ENCODE assay signal across 8 cellular contexts in genomic region chr13:99176309-99177276, GRCh38. TPM values are rescaled to one million over a fixed set of nuclear protein-coding genes. Genes with fewer than 3 reads are reported as not detected.
DNase-seq lines count a peak whose midpoint lies in the region; ATAC-seq and TF ChIP-seq lines count a peak whose summit lies in the region.

No MANE protein-coding gene starts in this region.

- TF ChIP-seq RAD21 in liver (IDR thresholded peaks at IDR 0.05): peak; percentile 96 to 98

- H3K9me3 Mint-ChIP-seq in activated CD4-positive, alpha-beta T cell treated with anti-CD3 and anti-CD28 coated beads for 36 hours (ENCODE audit: low read depth): peaks cover 6% of the 10 kb centered on the region
- no peaks in the 10 kb centered on the region for H3K9me3 Mint-ChIP-seq in chondrocyte (ENCODE audit: low read depth)

- TF ChIP-seq CTCF in chondrocyte (IDR thresholded peaks at IDR 0.05): peak; percentile 93
- TF ChIP-seq CTCF in liver (IDR thresholded peaks at IDR 0.05; ENCODE audit: low read depth, low read length, missing input control): peak; percentile 91

- no peaks in the 10 kb centered on the region for H3K27me3 Mint-ChIP-seq in activated CD4-positive, alpha-beta T cell treated with anti-CD3 and anti-CD28 coated beads for 36 hours
- peaks cover 9% of the 10 kb centered on the region for H3K27me3 Mint-ChIP-seq in chondrocyte (ENCODE audit: low read depth)

- no peak overlapping the region for H3K27ac ChIP-seq in liver (ENCODE audit: low read depth in 1 of 2, low read length in 2 of 2)

- H3K27me3 ChIP-seq in liver (ENCODE audit: control insufficient read depth in 4 of 4, insufficient read depth in 4 of 4, low read length in 3 of 4): peaks cover 0 to 8% (median 0%) of the 10 kb centered on the region in 4 donors

- WGBS in liver: 22% methylated on average over 24 of the region's 24 CpGs

- H3K36me3 Mint-ChIP-seq in activated CD4-positive, alpha-beta T cell treated with anti-CD3 and anti-CD28 coated beads for 36 hours (ENCODE audit: low read depth): peaks cover 2% of the 10 kb centered on the region
- H3K36me3 Mint-ChIP-seq in chondrocyte (ENCODE audit: low read depth): no peaks in the 10 kb centered on the region

- H3K9me3 ChIP-seq in liver (ENCODE audit: control insufficient read depth in 4 of 4, low read length in 3 of 4): no peaks in the 10 kb centered on the region

- no peak overlapping the region for H3K27ac Mint-ChIP-seq in activated CD4-positive, alpha-beta T cell treated with anti-CD3 and anti-CD28 coated beads for 36 hours
- no peak overlapping the region for H3K27ac Mint-ChIP-seq in chondrocyte (ENCODE audit: unreplicated experiment)

- no peak overlapping the region for H3K9ac ChIP-seq in liver (ENCODE audit: low read depth in 1 of 2, low read length in 2 of 2)

- H3K4me1 Mint-ChIP-seq in activated CD4-positive, alpha-beta T cell treated with anti-CD3 and anti-CD28 coated beads for 36 hours: peaks cover 41% of the 10 kb centered on the region
- peaks cover 5% of the 10 kb centered on the region for H3K4me1 Mint-ChIP-seq in chondrocyte (ENCODE audit: low read depth)

- H3K4me3 Mint-ChIP-seq in activated CD4-positive, alpha-beta T cell treated with anti-CD3 and anti-CD28 coated beads for 36 hours: peak overlapping the region; percentile 51
- peak overlapping the region; percentile 49 for H3K4me3 Mint-ChIP-seq in chondrocyte (ENCODE audit: unreplicated experiment)

- H3K4me3 ChIP-seq in liver (ENCODE audit: low read depth in 1 of 3, low read length in 3 of 3): no peak overlapping the region

- DNase-seq in ACHN: peak; percentile 53
- DNase-seq in NCI-H2227 treated with DMSO at 0.1 percent for 48 hours (lab: John Stamatoyannopoulos, UW): peak; percentile 29
- peak; percentile 86 for DNase-seq in activated CD4-positive, alpha-beta T cell treated with anti-CD3 and anti-CD28 coated beads for 36 hours
- no peak for DNase-seq in chondrocyte (ENCODE audit: low spot score)
- peak; percentile 57 to 78 (median 67) for DNase-seq in stimulated activated CD4-positive, alpha-beta T cell treated with anti-CD3 and anti-CD28 coated beads, TNF-alpha, amount 100 ng/mL, for 4 hours (ENCODE audit: low read depth in 3 of 3)

- peaks cover 0 to 7% (median 4%) of the 10 kb centered on the region in 4 donors for H3K4me1 ChIP-seq in liver (ENCODE audit: control insufficient read depth in 4 of 4, insufficient read depth in 4 of 4, low read length in 3 of 4)

- in situ Hi-C loops in ACHN (cut with HindIII; ENCODE audit: low pct_ligation_motif_present, low pct_unique_long_range_greater_than_20kb, low sequenced_read_pairs): no loop called here

- peak; percentile 72 for ATAC-seq in GM18508 (IDR thresholded peaks at IDR 0.05; ENCODE audit: insufficient read depth, unreplicated experiment)
- peak; percentile 78 for ATAC-seq in HG03066 (IDR thresholded peaks at IDR 0.05; ENCODE audit: low read depth, unreplicated experiment)
- peak; percentile 91 for ATAC-seq in activated CD4-positive, alpha-beta T cell treated with anti-CD3 and anti-CD28 coated beads for 36 hours

- CTCF ChIA-PET in activated CD4-positive, alpha-beta T cell treated with anti-CD3 and anti-CD28 coated beads for 36 hours (lab: Charles Lee): interaction anchor here (0.6 to 7.5 kb wide), 56 partner anchors 8 to 1026 kb away, joined by 3 to 169 read pairs (median 5); partner anchors contain the start of genes GPR18 and UBAC2

- POLR2A ChIA-PET in activated CD4-positive, alpha-beta T cell treated with anti-CD3 and anti-CD28 coated beads for 36 hours (lab: Charles Lee): interaction anchor here (0.7 to 1.6 kb wide), 7 partner anchors 24 to 259 kb away, joined by 3 to 8 read pairs (median 3); partner anchors contain the start of genes GPR18 and UBAC2

- no peaks in the 10 kb centered on the region for H3K36me3 ChIP-seq in liver (ENCODE audit: control insufficient read depth in 4 of 4, insufficient read depth in 3 of 4, low read depth in 1 of 4, low read length in 3 of 4)

- intact Hi-C loops in activated CD4-positive, alpha-beta T cell treated with anti-CD3 and anti-CD28 coated beads for 36 hours (cut with DNase I, micrococcal nuclease): loop anchor here (1.0 to 10.0 kb wide), 9 partner anchors 24 to 328 kb away; partner anchors contain the start of genes GPR18 (in 1 of the 2), TM9SF2 (in 1 of the 2) and UBAC2 (in 1 of the 2)

TF ChIP-seq in liver, 16 proteins besides CTCF, POLR2A, EP300 and RAD21:
- no peak for TF ChIP-seq ATF3 (IDR thresholded peaks at IDR 0.05)
- no peak for TF ChIP-seq EGR1 (IDR thresholded peaks at IDR 0.05; ENCODE audit: low read depth in 2 of 2)
- no peak for TF ChIP-seq GABPA (IDR thresholded peaks at IDR 0.05 in 1 of 2, conservative IDR thresholded peaks at IDR 0.05 in 1 of 2)
- no peak for TF ChIP-seq ZBTB33 (IDR thresholded peaks at IDR 0.05)
- TF ChIP-seq MAX (IDR thresholded peaks at IDR 0.05): no peak
- TF ChIP-seq SP1 (IDR thresholded peaks at IDR 0.05): no peak
- TF ChIP-seq HNF4G (IDR thresholded peaks at IDR 0.05): no peak
- no peak for TF ChIP-seq NR2F2 (IDR thresholded peaks at IDR 0.05)

RNA-seq across cellular contexts. Expression of gene UBAC2, which starts 24.1 kb away (rescaled TPM):
- total RNA-seq in activated CD4-positive, alpha-beta T cell treated with anti-CD3 and anti-CD28 coated beads for 36 hours: 10 to 100 TPM; 48.4 to 56.3 TPM
- total RNA-seq in chondrocyte (70.8 to 76.0 TPM (median 74.9 TPM) in 3 replicates), liver (10 to 100 TPM; 32.9 to 42.3 TPM)
- polyA plus RNA-seq in liver: 10 to 100 TPM; 33.5 to 37.1 TPM
